In genomic region chr3:127684871-127685707, GRCh38 we compare ENCODE assay signal across 12 cellular contexts. TPM values are rescaled to one million over a fixed set of nuclear protein-coding genes. Genes with fewer than 3 reads are reported as not detected.
DNase-seq lines count a peak whose midpoint lies in the region; ATAC-seq and TF ChIP-seq lines count a peak whose summit lies in the region.
"Had no signal": no experiment of that assay in that cellular context is flagged by ENCODE, and none has a peak within 500 bp of the region (broad histone marks: within the 10 kb centered on the region; RNA-seq: fewer than 3 reads in every experiment).

No MANE protein-coding gene starts in this region.

- no peak overlapping the region for H3K4me3 Mint-ChIP-seq in endodermal cell
- H3K4me3 Mint-ChIP-seq: CD8-positive, alpha-beta memory T cell had no signal

- H3K9me3 ChIP-seq in Karpas-422 (ENCODE audit: low read length) (no peaks in the 10 kb centered on the region), endodermal cell (ENCODE audit: control insufficient read depth, low read length) (no peaks in the 10 kb centered on the region)

- H3K27ac ChIP-seq in Karpas-422 (ENCODE audit: low read length), result peak overlapping the region; percentile 95
- no peak overlapping the region for H3K27ac ChIP-seq in endodermal cell (ENCODE audit: low read depth, low read length)
- H3K27ac ChIP-seq: parathyroid adenoma had no signal

- H3K27ac Mint-ChIP-seq in endodermal cell, result no peak overlapping the region
- H3K27ac Mint-ChIP-seq: CD8-positive, alpha-beta memory T cell had no signal

- H3K4me1 Mint-ChIP-seq in endodermal cell, result peaks cover 5% of the 10 kb centered on the region

- no peaks in the 10 kb centered on the region for H3K27me3 Mint-ChIP-seq in endodermal cell (ENCODE audit: insufficient read depth)
- H3K27me3 Mint-ChIP-seq: CD8-positive, alpha-beta memory T cell had no signal

- H2AFZ ChIP-seq in Karpas-422 (ENCODE audit: low read length), result no peak overlapping the region
- H2AFZ ChIP-seq: parathyroid adenoma had no signal

- H3K9me3 Mint-ChIP-seq in endodermal cell, result no peaks in the 10 kb centered on the region
- H3K9me3 Mint-ChIP-seq: CD8-positive, alpha-beta memory T cell had no signal

- no peaks in the 10 kb centered on the region for H3K27me3 ChIP-seq in Karpas-422 (ENCODE audit: low read length)
- H3K27me3 ChIP-seq in endodermal cell (ENCODE audit: control insufficient read depth, insufficient read depth, low read length, poor library complexity, severe bottlenecking), result no peaks in the 10 kb centered on the region

- H3K4me3 ChIP-seq in Karpas-422 (ENCODE audit: low read length) (no peak overlapping the region), endodermal cell (ENCODE audit: low read length) (no peak overlapping the region)

- TF ChIP-seq CTCF in endodermal cell (conservative IDR thresholded peaks at IDR 0.05), result no peak

- DNase-seq in activated CD4-positive, CD25-positive, alpha-beta regulatory T cell treated with anti-CD3 and anti-CD28 coated beads, Interleukin-2, amount 50 U/mL, for 72 hours, result peak; percentile 19
- DNase-seq in activated CD4-positive, CD25-positive, alpha-beta regulatory T cell (lab: John Stamatoyannopoulos, UW), result no peak
- DNase-seq in Karpas-422 (no peak), endodermal cell (peak; percentile 28), posterior vena cava (ENCODE audit: low spot score) (peak; percentile 73), NCI-H1694 (lab: John Stamatoyannopoulos, UW) (no peak)
- DNase-seq: CD8-positive, alpha-beta memory T cell; EL; NCI-H2081 treated with DMSO at 0.1 percent for 48 hours had no signal

- no peaks in the 10 kb centered on the region for H3K9me2 ChIP-seq in Karpas-422 (replicated peaks; ENCODE audit: insufficient read depth, low read length)

- no peak overlapping the region for H3K4me2 ChIP-seq in Karpas-422 (ENCODE audit: low read depth, low read length, poor library complexity, severe bottlenecking)

- no peak for ATAC-seq in HG03354 (IDR thresholded peaks at IDR 0.05; ENCODE audit: poor library complexity, severe bottlenecking, unreplicated experiment)
- ATAC-seq in GM18511 (IDR thresholded peaks at IDR 0.05; ENCODE audit: unreplicated experiment), result no peak

- peaks cover 11% of the 10 kb centered on the region for H3K36me3 ChIP-seq in Karpas-422 (ENCODE audit: insufficient read depth, low read length)
- no peaks in the 10 kb centered on the region for H3K36me3 ChIP-seq in endodermal cell (ENCODE audit: control insufficient read depth, insufficient read depth, low read length)

- H3K79me2 ChIP-seq in Karpas-422 (ENCODE audit: low read length), result no peaks in the 10 kb centered on the region
- H3K79me2 ChIP-seq: parathyroid adenoma had no signal

- no peaks in the 10 kb centered on the region for H3K36me3 Mint-ChIP-seq in endodermal cell (ENCODE audit: low read depth)

- H3K9ac ChIP-seq in Karpas-422 (ENCODE audit: low read length) (no peak overlapping the region), endodermal cell (ENCODE audit: extremely low read depth, low read length, poor library complexity, severe bottlenecking) (no peak overlapping the region)
- H3K9ac ChIP-seq: parathyroid adenoma had no signal

- H3K4me1 ChIP-seq in Karpas-422 (ENCODE audit: low read length) (peaks cover 63% of the 10 kb centered on the region), endodermal cell (ENCODE audit: control insufficient read depth, insufficient read depth, low read length) (peaks cover 4% of the 10 kb centered on the region)
- H3K4me1 ChIP-seq: parathyroid adenoma had no signal

- intact Hi-C loops in posterior vena cava (cut with DNase I), result no loop called here

- WGBS in endodermal cell (ENCODE audit: insufficient coverage in 1 of 2, insufficient read length in 1 of 2), 2 experiments, result 89% methylated on average over 9 to 22 of the region's 22 CpGs

- no peaks in the 10 kb centered on the region for H4K20me1 ChIP-seq in Karpas-422 (ENCODE audit: insufficient read depth, low read depth, low read length)

RNA-seq across cellular contexts. Expression of gene ABTB1, which starts 12.3 kb away (rescaled TPM):
- total RNA-seq in Karpas-422 (2014; rRNA removed; shearing (Covaris generic); ENCODE audit: low replicate concordance), result 20.1 and 25.5 TPM in 2 replicates
- total RNA-seq in endodermal cell (10 to 100 TPM; 10.7 to 14.4 TPM), posterior vena cava (10 to 100 TPM; 27.7 to 28.9 TPM)
- polyA plus RNA-seq in endodermal cell (2013, experiment 1 of 2), result 8.1 TPM
- 6.5 TPM for polyA plus RNA-seq in endodermal cell (2013, experiment 2 of 2)

RNA-seq across cellular contexts. Expression of gene PODXL2, which starts 56.1 kb away (rescaled TPM):
- total RNA-seq in Karpas-422 (2014; rRNA removed; shearing (Covaris generic); ENCODE audit: low replicate concordance), result 30.9 and 62.1 TPM in 2 replicates
- total RNA-seq in endodermal cell (10 to 100 TPM; 11.8 to 16.5 TPM), posterior vena cava (1 to 10 TPM; 2.0 to 2.5 TPM)
- polyA plus RNA-seq in endodermal cell (2013, experiment 1 of 2), result 49.2 TPM
- polyA plus RNA-seq in endodermal cell (2013, experiment 2 of 2), result 46.8 TPM

Comparison
In these comparisons a context has a peak if more than half of its experiments do, and no peak if none do; other contexts are left out.
1. DNase-seq: peak in activated CD4-positive, CD25-positive, alpha-beta regulatory T cell treated with anti-CD3 and anti-CD28 coated beads, Interleukin-2, amount 50 U/mL, for 72 hours (single experiment), endodermal cell (single experiment) and posterior vena cava (single experiment); none in activated CD4-positive, CD25-positive, alpha-beta regulatory T cell (0 of 4), Karpas-422 (single experiment) and NCI-H1694 (single experiment).